8 cellular contexts compared by ENCODE assay signal in genomic region chr2:100320547-100321180, GRCh38. TPM values are rescaled to one million over a fixed set of nuclear protein-coding genes. Genes with fewer than 3 reads are reported as not detected.
DNase-seq lines count a peak whose midpoint lies in the region; ATAC-seq and TF ChIP-seq lines count a peak whose summit lies in the region.

No MANE protein-coding gene starts in this region.

- peak overlapping the region; percentile 0 to 76 (median 42) for H3K4me3 Mint-ChIP-seq in CD4-positive, alpha-beta memory T cell

- no peak for TF ChIP-seq CTCF in esophagus muscularis mucosa (IDR thresholded peaks at IDR 0.05)

- peaks cover 0 to 3% of the 10 kb centered on the region in 2 donors for H3K36me3 Mint-ChIP-seq in CD4-positive, alpha-beta memory T cell

- H3K4me3 ChIP-seq in CD4-positive, alpha-beta memory T cell (ENCODE audit: low read length in 2 of 2) = no peak overlapping the region
- H3K4me3 ChIP-seq in esophagus muscularis mucosa (peak overlapping the region; percentile 72 to 83 (median 77)), neuron (ENCODE audit: low read length) (peak overlapping the region; percentile 71)

- POLR2A ChIA-PET in CD4-positive, alpha-beta memory T cell (lab: Charles Lee; ENCODE audit: partially characterized antibody) = no interaction called here

- peak overlapping the region in 1 of 7 donors; percentile 71 for H3K27ac Mint-ChIP-seq in CD4-positive, alpha-beta memory T cell

- TF ChIP-seq EP300 in esophagus muscularis mucosa (IDR thresholded peaks at IDR 0.05) = no peak

- no peak for ATAC-seq in HG02571 (IDR thresholded peaks at IDR 0.05; ENCODE audit: unreplicated experiment)
- no peak for ATAC-seq in GM21390 (IDR thresholded peaks at IDR 0.05; ENCODE audit: unreplicated experiment)
- ATAC-seq in HG02623 (IDR thresholded peaks at IDR 0.05; ENCODE audit: unreplicated experiment) = no peak

- TF ChIP-seq POLR2A in esophagus muscularis mucosa (IDR thresholded peaks at IDR 0.05; ENCODE audit: low read depth) = no peak

- H3K4me1 ChIP-seq in CD4-positive, alpha-beta memory T cell (ENCODE audit: insufficient read depth, low read length) = no peaks in the 10 kb centered on the region
- H3K4me1 ChIP-seq in esophagus muscularis mucosa (peaks cover 10 to 34% (median 21%) of the 10 kb centered on the region in 4 donors), neuron (ENCODE audit: insufficient read depth, low read length) (peaks cover 9% of the 10 kb centered on the region)

- H3K27ac ChIP-seq in CD4-positive, alpha-beta memory T cell (ENCODE audit: low read depth, low read length) = no peak overlapping the region
- peak overlapping the region; percentile 86 to 95 (median 92) for H3K27ac ChIP-seq in esophagus muscularis mucosa (replicated peaks in 1 of 4)

- H3K9me3 ChIP-seq in CD4-positive, alpha-beta memory T cell (ENCODE audit: control insufficient read depth in 1 of 2, low read length in 2 of 2) = peaks cover 0 to 4% of the 10 kb centered on the region in 2 donors
- H3K9me3 ChIP-seq in esophagus muscularis mucosa = peaks cover 0 to 10% (median 3%) of the 10 kb centered on the region in 4 donors
- H3K9me3 ChIP-seq in neuron (ENCODE audit: low read length) = peaks cover 6% of the 10 kb centered on the region

- DNase-seq in CD4-positive, alpha-beta memory T cell = no peak
- peak; percentile 40 for DNase-seq in NCI-H2227 treated with DMSO at 0.1 percent for 48 hours (lab: John Stamatoyannopoulos, UW)
- DNase-seq in esophagus muscularis mucosa (ENCODE audit: extremely low spot score) = no peak
- DNase-seq in NCI-H1694 (lab: John Stamatoyannopoulos, UW) = no peak

- peaks cover 4 to 22% (median 18%) of the 10 kb centered on the region in 8 donors for H3K9me3 Mint-ChIP-seq in CD4-positive, alpha-beta memory T cell

- peaks cover 0 to 11% (median 3%) of the 10 kb centered on the region in 4 donors for H3K4me1 Mint-ChIP-seq in CD4-positive, alpha-beta memory T cell

- H3K36me3 ChIP-seq in CD4-positive, alpha-beta memory T cell (ENCODE audit: insufficient read depth, low read length) = no peaks in the 10 kb centered on the region
- H3K36me3 ChIP-seq in esophagus muscularis mucosa (no peaks in the 10 kb centered on the region), neuron (ENCODE audit: insufficient read depth, low read length) (no peaks in the 10 kb centered on the region)

- peak overlapping the region; percentile 62 for H2AFZ ChIP-seq in neuron (ENCODE audit: low read depth, low read length)

- CTCF ChIA-PET in CD4-positive, alpha-beta memory T cell (lab: Charles Lee; ENCODE audit: partially characterized antibody) = no interaction called here

- WGBS in esophagus muscularis mucosa = 53% methylated on average over 19 of the region's 19 CpGs

- H3K27me3 Mint-ChIP-seq in CD4-positive, alpha-beta memory T cell = peaks cover 35 to 38% of the 10 kb centered on the region in 2 donors

- intact Hi-C loops in CD4-positive, alpha-beta memory T cell (cut with micrococcal nuclease) = no loop called here
- intact Hi-C loops in esophagus muscularis mucosa (cut with DNase I) = no loop called here

- H3K27me3 ChIP-seq in CD4-positive, alpha-beta memory T cell (ENCODE audit: insufficient read depth, low read length) = peaks cover 17% of the 10 kb centered on the region
- H3K27me3 ChIP-seq in esophagus muscularis mucosa (peaks cover 0 to 15% (median 0%) of the 10 kb centered on the region in 4 donors), neuron (ENCODE audit: insufficient read depth, low read length) (peaks cover 27% of the 10 kb centered on the region)

RNA-seq across cellular contexts. Expression of gene LONRF2, which starts 1.6 kb away (rescaled TPM):
- total RNA-seq in CD4-positive, alpha-beta memory T cell = under 1 TPM; 0.03 to 0.06 TPM
- under 1 TPM in 1 of 2 donors, not detected in 1; 0.29 TPM for polyA plus RNA-seq in CD4-positive, alpha-beta memory T cell
- total RNA-seq in esophagus muscularis mucosa = 10 to 100 TPM; 33.6 to 45.1 (median 39.5) TPM

Comparison
In these comparisons a context has a peak if more than half of its experiments do, and no peak if none do; other contexts are left out.
1. H3K4me3 ChIP-seq: peak in esophagus muscularis mucosa (4 of 4) and neuron (single experiment); none in CD4-positive, alpha-beta memory T cell (0 of 2).
2. RNA of gene LONRF2, which starts 1.6 kb away (total RNA-seq): 33.6 to 45.1 TPM in esophagus muscularis mucosa; 0.03 to 0.06 TPM in CD4-positive, alpha-beta memory T cell; every median in the first group is over 10 times any median in the second.